1 cellular context compared by ENCODE assay signal in genomic region chr16:1770328-1771071, GRCh38.
TF ChIP-seq lines count a peak whose summit lies in the region.

No MANE protein-coding gene starts in this region.

TF ChIP-seq in K562, 482 proteins besides CTCF, POLR2A, EP300 and RAD21 (continued from another document and continues in another):
- TF ChIP-seq HCFC1 (IDR thresholded peaks at IDR 0.05; ENCODE audit: low read depth, low read length) (no peak), FOXP1 (CRISPR knock-in tag; IDR thresholded peaks at IDR 0.05) (no peak), BDP1 (IDR thresholded peaks at IDR 0.05; ENCODE audit: insufficient read depth, insufficient read length) (no peak), RBM17 (IDR thresholded peaks at IDR 0.05; ENCODE audit: borderline replicate concordance, low read depth, low read length) (no peak), BRD4 (IDR thresholded peaks at IDR 0.05) (no peak), RBBP5 (IDR thresholded peaks at IDR 0.05; ENCODE audit: borderline replicate concordance, insufficient read depth, low read length, poor library complexity, severe bottlenecking) (peak; percentile 24), MCM5 (IDR thresholded peaks at IDR 0.05; ENCODE audit: low read depth) (no peak), ETV5 (CRISPR knock-in tag; IDR thresholded peaks at IDR 0.05; ENCODE audit: low read depth) (no peak), GATAD2A (IDR thresholded peaks at IDR 0.05) (no peak), TRIM24 (IDR thresholded peaks at IDR 0.05) (no peak), ZFP1 (CRISPR knock-in tag; IDR thresholded peaks at IDR 0.05) (0 out of 2 replicates have a peak, but pooled peaks have one; percentile 5), ZNF197 (CRISPR knock-in tag; IDR thresholded peaks at IDR 0.05; ENCODE audit: low read depth) (no peak), NELFE (IDR thresholded peaks at IDR 0.05; ENCODE audit: insufficient read depth, insufficient read length) (no peak), SP1 (CRISPR knock-in tag; IDR thresholded peaks at IDR 0.05) (peak; percentile 28; the same call in 1 of the 2 replicates), SMAD1 (IDR thresholded peaks at IDR 0.05; ENCODE audit: low read depth, low read length, partially characterized antibody) (no peak), ADNP (tag; IDR thresholded peaks at IDR 0.05) (no peak), ZNF133 (CRISPR knock-in tag; IDR thresholded peaks at IDR 0.05) (no peak), ZNF408 (CRISPR knock-in tag; IDR thresholded peaks at IDR 0.05; ENCODE audit: low read depth) (no peak), ZBTB17 (CRISPR knock-in tag; IDR thresholded peaks at IDR 0.05) (no peak), ZBTB26 (CRISPR knock-in tag; IDR thresholded peaks at IDR 0.05) (no peak), TOE1 (IDR thresholded peaks at IDR 0.05; ENCODE audit: borderline replicate concordance) (peak; percentile 46; the same call in 1 of the 2 replicates), TOE1 (CRISPR knock-in tag; IDR thresholded peaks at IDR 0.05; ENCODE audit: borderline replicate concordance, low read depth) (no peak), LARP7 (IDR thresholded peaks at IDR 0.05) (no peak), EP400 (IDR thresholded peaks at IDR 0.05) (no peak), LEF1 (IDR thresholded peaks at IDR 0.05) (no peak), FOXA1 (IDR thresholded peaks at IDR 0.05; ENCODE audit: borderline replicate concordance) (no peak), BCL6 (CRISPR knock-in tag; IDR thresholded peaks at IDR 0.05) (no peak), SRSF7 (optimal IDR thresholded peaks at IDR 0.05; ENCODE audit: low read depth, low read length) (no peak), ZNF280B (CRISPR knock-in tag; IDR thresholded peaks at IDR 0.05) (no peak), HNRNPH1 (optimal IDR thresholded peaks at IDR 0.05; ENCODE audit: low read depth, low read length) (no peak), HNRNPK (IDR thresholded peaks at IDR 0.05; ENCODE audit: low read depth, low read length, poor library complexity, severe bottlenecking) (no peak), MECOM (CRISPR knock-in tag; IDR thresholded peaks at IDR 0.05) (no peak), ETV1 (tag; conservative IDR thresholded peaks at IDR 0.05; ENCODE audit: low read depth) (no peak), PBX2 (CRISPR knock-in tag; IDR thresholded peaks at IDR 0.05; ENCODE audit: low read depth) (no peak), PBX2 (tag; conservative IDR thresholded peaks at IDR 0.05; ENCODE audit: low read depth) (no peak), C11orf30 (IDR thresholded peaks at IDR 0.05; ENCODE audit: low read depth) (no peak), KLF16 (IDR thresholded peaks at IDR 0.05) (no peak), SAFB2 (IDR thresholded peaks at IDR 0.05; ENCODE audit: borderline replicate concordance, low read depth, low read length, severe bottlenecking) (no peak), POLR2AphosphoS2 (IDR thresholded peaks at IDR 0.05; ENCODE audit: low read length) (peak; percentile 87), FOXJ2 (tag; IDR thresholded peaks at IDR 0.05) (no peak), KDM5B (IDR thresholded peaks at IDR 0.05; ENCODE audit: insufficient replicate concordance, low read depth, low read length) (no peak), THRAP3 (IDR thresholded peaks at IDR 0.05; ENCODE audit: borderline replicate concordance) (no peak), U2AF1 (optimal IDR thresholded peaks at IDR 0.05; ENCODE audit: low read depth, low read length) (peak; percentile 32), OTX1 (CRISPR knock-in tag; IDR thresholded peaks at IDR 0.05) (no peak), TCF7L2 (IDR thresholded peaks at IDR 0.05; ENCODE audit: low read depth, low read length) (no peak), KLF10 (CRISPR knock-in tag; IDR thresholded peaks at IDR 0.05) (no peak), TBP (optimal IDR thresholded peaks at IDR 0.05; ENCODE audit: low read depth, low read length) (peak; percentile 25), ZNF165 (CRISPR knock-in tag; IDR thresholded peaks at IDR 0.05; ENCODE audit: borderline replicate concordance) (no peak), TGIF2 (CRISPR knock-in tag; IDR thresholded peaks at IDR 0.05) (no peak), TRIM25 (IDR thresholded peaks at IDR 0.05; ENCODE audit: borderline replicate concordance) (no peak), MLX (CRISPR knock-in tag; conservative IDR thresholded peaks at IDR 0.05) (no peak), POLR3A (IDR thresholded peaks at IDR 0.05; ENCODE audit: borderline replicate concordance, extremely low read depth, insufficient read depth, insufficient read length) (no peak), ZNF347 (CRISPR knock-in tag; IDR thresholded peaks at IDR 0.05; ENCODE audit: low read depth) (no peak), PRPF4 (IDR thresholded peaks at IDR 0.05; ENCODE audit: insufficient read depth, low read depth, low read length, poor library complexity, severe bottlenecking) (no peak)
- TF ChIP-seq, protein P1, sequence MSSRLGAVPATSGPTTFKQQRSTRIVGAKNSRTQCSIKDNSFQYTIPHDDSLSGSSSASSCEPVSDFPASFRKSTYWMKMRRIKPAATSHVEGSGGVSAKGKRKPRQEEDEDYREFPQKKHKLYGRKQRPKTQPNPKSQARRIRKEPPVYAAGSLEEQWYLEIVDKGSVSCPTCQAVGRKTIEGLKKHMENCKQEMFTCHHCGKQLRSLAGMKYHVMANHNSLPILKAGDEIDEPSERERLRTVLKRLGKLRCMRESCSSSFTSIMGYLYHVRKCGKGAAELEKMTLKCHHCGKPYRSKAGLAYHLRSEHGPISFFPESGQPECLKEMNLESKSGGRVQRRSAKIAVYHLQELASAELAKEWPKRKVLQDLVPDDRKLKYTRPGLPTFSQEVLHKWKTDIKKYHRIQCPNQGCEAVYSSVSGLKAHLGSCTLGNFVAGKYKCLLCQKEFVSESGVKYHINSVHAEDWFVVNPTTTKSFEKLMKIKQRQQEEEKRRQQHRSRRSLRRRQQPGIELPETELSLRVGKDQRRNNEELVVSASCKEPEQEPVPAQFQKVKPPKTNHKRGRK (tag; IDR thresholded peaks at IDR 0.05): no peak
- TF ChIP-seq, protein P2, sequence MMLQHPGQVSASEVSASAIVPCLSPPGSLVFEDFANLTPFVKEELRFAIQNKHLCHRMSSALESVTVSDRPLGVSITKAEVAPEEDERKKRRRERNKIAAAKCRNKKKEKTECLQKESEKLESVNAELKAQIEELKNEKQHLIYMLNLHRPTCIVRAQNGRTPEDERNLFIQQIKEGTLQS (IDR thresholded peaks at IDR 0.05): no peak
- TF ChIP-seq, protein P2 (CRISPR knock-in tag; conservative IDR thresholded peaks at IDR 0.05): no peak
- TF ChIP-seq, protein P3, sequence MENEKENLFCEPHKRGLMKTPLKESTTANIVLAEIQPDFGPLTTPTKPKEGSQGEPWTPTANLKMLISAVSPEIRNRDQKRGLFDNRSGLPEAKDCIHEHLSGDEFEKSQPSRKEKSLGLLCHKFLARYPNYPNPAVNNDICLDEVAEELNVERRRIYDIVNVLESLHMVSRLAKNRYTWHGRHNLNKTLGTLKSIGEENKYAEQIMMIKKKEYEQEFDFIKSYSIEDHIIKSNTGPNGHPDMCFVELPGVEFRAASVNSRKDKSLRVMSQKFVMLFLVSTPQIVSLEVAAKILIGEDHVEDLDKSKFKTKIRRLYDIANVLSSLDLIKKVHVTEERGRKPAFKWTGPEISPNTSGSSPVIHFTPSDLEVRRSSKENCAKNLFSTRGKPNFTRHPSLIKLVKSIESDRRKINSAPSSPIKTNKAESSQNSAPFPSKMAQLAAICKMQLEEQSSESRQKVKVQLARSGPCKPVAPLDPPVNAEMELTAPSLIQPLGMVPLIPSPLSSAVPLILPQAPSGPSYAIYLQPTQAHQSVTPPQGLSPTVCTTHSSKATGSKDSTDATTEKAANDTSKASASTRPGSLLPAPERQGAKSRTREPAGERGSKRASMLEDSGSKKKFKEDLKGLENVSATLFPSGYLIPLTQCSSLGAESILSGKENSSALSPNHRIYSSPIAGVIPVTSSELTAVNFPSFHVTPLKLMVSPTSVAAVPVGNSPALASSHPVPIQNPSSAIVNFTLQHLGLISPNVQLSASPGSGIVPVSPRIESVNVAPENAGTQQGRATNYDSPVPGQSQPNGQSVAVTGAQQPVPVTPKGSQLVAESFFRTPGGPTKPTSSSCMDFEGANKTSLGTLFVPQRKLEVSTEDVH (IDR thresholded peaks at IDR 0.05; ENCODE audit: low read depth, partially characterized antibody): peak; percentile 51
- TF ChIP-seq, protein P4, sequence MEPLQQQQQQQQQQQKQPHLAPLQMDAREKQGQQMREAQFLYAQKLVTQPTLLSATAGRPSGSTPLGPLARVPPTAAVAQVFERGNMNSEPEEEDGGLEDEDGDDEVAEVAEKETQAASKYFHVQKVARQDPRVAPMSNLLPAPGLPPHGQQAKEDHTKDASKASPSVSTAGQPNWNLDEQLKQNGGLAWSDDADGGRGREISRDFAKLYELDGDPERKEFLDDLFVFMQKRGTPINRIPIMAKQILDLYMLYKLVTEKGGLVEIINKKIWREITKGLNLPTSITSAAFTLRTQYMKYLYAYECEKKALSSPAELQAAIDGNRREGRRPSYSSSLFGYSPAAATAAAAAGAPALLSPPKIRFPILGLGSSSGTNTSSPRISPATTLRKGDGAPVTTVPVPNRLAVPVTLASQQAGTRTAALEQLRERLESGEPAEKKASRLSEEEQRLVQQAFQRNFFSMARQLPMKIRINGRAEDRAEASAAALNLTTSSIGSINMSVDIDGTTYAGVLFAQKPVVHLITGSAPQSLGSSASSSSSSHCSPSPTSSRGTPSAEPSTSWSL (CRISPR knock-in tag; IDR thresholded peaks at IDR 0.05; ENCODE audit: borderline replicate concordance): no peak
- TF ChIP-seq, protein P5, sequence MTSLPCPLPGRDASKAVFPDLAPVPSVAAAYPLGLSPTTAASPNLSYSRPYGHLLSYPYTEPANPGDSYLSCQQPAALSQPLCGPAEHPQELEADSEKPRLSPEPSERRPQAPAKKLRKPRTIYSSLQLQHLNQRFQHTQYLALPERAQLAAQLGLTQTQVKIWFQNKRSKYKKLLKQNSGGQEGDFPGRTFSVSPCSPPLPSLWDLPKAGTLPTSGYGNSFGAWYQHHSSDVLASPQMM (CRISPR knock-in tag; IDR thresholded peaks at IDR 0.05): no peak
- TF ChIP-seq, protein P6, sequence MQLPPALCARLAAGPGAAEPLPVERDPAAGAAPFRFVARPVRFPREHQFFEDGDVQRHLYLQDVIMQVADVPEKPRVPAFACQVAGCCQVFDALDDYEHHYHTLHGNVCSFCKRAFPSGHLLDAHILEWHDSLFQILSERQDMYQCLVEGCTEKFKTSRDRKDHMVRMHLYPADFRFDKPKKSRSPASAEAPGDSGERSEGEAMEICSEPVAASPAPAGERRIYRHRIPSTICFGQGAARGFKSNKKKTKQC (CRISPR knock-in tag; IDR thresholded peaks at IDR 0.05): no peak
